ENCODE assay signal across 28 cellular contexts in the genomic region with DNA sequence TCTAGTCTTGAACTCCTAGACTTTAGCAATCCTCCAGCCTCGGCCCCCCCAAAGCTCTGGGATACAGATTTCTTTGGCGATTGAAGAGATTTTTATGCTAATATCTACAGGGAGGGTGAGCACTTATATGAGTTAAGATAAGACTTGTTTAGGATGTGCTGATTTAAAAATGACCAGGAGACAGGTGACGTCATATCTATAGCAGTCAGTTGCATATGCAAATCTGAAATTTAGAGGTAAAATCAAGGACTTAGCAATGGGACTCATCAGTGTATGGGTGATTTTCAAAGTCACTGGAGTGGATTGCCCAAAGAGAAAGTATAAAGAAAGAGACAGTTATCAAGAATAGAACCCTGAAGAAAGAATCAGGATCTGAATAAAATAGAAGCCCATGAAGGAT.
"Had no signal": no experiment of that assay in that cellular context is flagged by ENCODE, and none has a peak within 500 bp of the region (broad histone marks: within the 10 kb centered on the region; RNA-seq: fewer than 3 reads in every experiment).

No MANE protein-coding gene starts in this region.

- H3K9me3 Mint-ChIP-seq: stimulated activated memory B cell treated with anti-CD40 and anti-IgM and Interleukin-4, amounts not matched to agents 10 μg/mL and 1 μg/mL and 100 μg/mL, for 72 hours; stimulated activated naive B cell treated with anti-CD40 and anti-IgM and Interleukin-4, amounts not matched to agents 10 μg/mL and 1 μg/mL and 100 μg/mL, for 72 hours; stimulated activated naive CD8-positive, alpha-beta T cell treated with anti-CD3 and anti-CD28 coated beads, Interleukin-15, amount 100 ng/mL, for 72 hours; stimulated activated naive CD8-positive, alpha-beta T cell treated with anti-CD3 and anti-CD28 coated beads, Interleukin-15, Interleukin-2, amounts not matched to agents 100 ng/mL and 50 ng/mL, for 24 hours had no signal

- DNase-seq: stimulated activated CD4-positive, alpha-beta T cell treated with anti-CD3 and anti-CD28 coated beads, Interleukin-2, amount 100 ng/mL, for 48 hours; stimulated activated CD4-positive, alpha-beta T cell treated with anti-CD3 and anti-CD28 coated beads, Interleukin-4, amount 100 ng/mL, for 1 hour; stimulated activated CD4-positive, alpha-beta T cell treated with anti-CD3 and anti-CD28 coated beads, Interleukin-4, amount 100 ng/mL, for 24 hours; stimulated activated CD4-positive, alpha-beta T cell treated with anti-CD3 and anti-CD28 coated beads, Interleukin-4, amount 100 ng/mL, for 4 hours; stimulated activated CD8-positive, alpha-beta memory T cell treated with anti-CD3 and anti-CD28 coated beads, Interleukin-4, amount 100 ng/mL, for 48 hours; stimulated activated naive B cell treated with anti-CD40 and anti-IgM and Interleukin-4, amounts not matched to agents 10 μg/mL and 1 μg/mL and 100 μg/mL, for 72 hours; stimulated activated naive CD4-positive, alpha-beta T cell; stimulated activated naive CD4-positive, alpha-beta T cell treated with Interleukin-2 at 50 U/mL for 16 hours; stimulated activated naive CD8-positive, alpha-beta T cell treated with anti-CD3 and anti-CD28 coated beads, Interleukin-15, amount 100 ng/mL, for 72 hours; stimulated activated naive CD8-positive, alpha-beta T cell treated with anti-CD3 and anti-CD28 coated beads, Interleukin-15, Interleukin-2, amounts not matched to agents 100 U/mL and 50 U/mL, for 24 hours; stomach; substantia nigra; testis; thyroid gland; tibial artery; transverse colon; trophoblast cell; upper lobe of left lung; upper lobe of right lung; uterus had no signal

- ATAC-seq: stimulated activated effector memory CD8-positive, alpha-beta T cell treated with anti-CD3 and anti-CD28 coated beads, Interleukin-12 subunit alpha, Interleukin-12 subunit beta, amount 100 ng/mL, for 72 hours; stimulated activated memory B cell treated with anti-CD40 and anti-IgM and Interleukin-4, amounts not matched to agents 10 μg/mL and 1 μg/mL and 100 μg/mL, for 72 hours; stimulated activated naive B cell treated with anti-CD40 and anti-IgM and Interleukin-4, amounts not matched to agents 10 μg/mL and 1 μg/mL and 100 μg/mL, for 72 hours; stimulated activated naive CD8-positive, alpha-beta T cell treated with anti-CD3 and anti-CD28 coated beads, Interleukin-15, amount 100 ng/mL, for 72 hours; stimulated activated naive CD8-positive, alpha-beta T cell treated with anti-CD3 and anti-CD28 coated beads, Interleukin-15, Interleukin-2, amounts not matched to agents 100 U/mL and 50 U/mL, for 24 hours; upper lobe of right lung had no signal

- H3K4me3 ChIP-seq: stomach, suprapubic skin, testis, thoracic aorta, thyroid gland, tibial artery, tibial nerve, transverse colon, upper lobe of left lung, upper lobe of right lung, uterus, vagina had no signal

- H3K36me3 ChIP-seq: stomach, suprapubic skin, thoracic aorta, thyroid gland, tibial artery, tibial nerve, transverse colon, upper lobe of left lung, upper lobe of right lung, uterus, vagina had no signal

- H3K4me1 ChIP-seq: stomach, suprapubic skin, testis, thyroid gland, tibial artery, tibial nerve, transverse colon, upper lobe of left lung, upper lobe of right lung, uterus, vagina had no signal

- H3K4me3 Mint-ChIP-seq: stimulated activated effector memory CD8-positive, alpha-beta T cell treated with anti-CD3 and anti-CD28 coated beads, Interleukin-12 subunit alpha, Interleukin-12 subunit beta, amount 100 ng/mL, for 72 hours; stimulated activated memory B cell treated with anti-CD40 and anti-IgM and Interleukin-4, amounts not matched to agents 10 μg/mL and 1 μg/mL and 100 μg/mL, for 72 hours; stimulated activated naive B cell treated with anti-CD40 and anti-IgM and Interleukin-4, amounts not matched to agents 10 μg/mL and 1 μg/mL and 100 μg/mL, for 72 hours; stimulated activated naive CD8-positive, alpha-beta T cell treated with anti-CD3 and anti-CD28 coated beads, Interleukin-15, amount 100 ng/mL, for 72 hours; stimulated activated naive CD8-positive, alpha-beta T cell treated with anti-CD3 and anti-CD28 coated beads, Interleukin-15, Interleukin-2, amounts not matched to agents 100 ng/mL and 50 ng/mL, for 24 hours had no signal

- H3K27me3 Mint-ChIP-seq: stimulated activated memory B cell treated with anti-CD40 and anti-IgM and Interleukin-4, amounts not matched to agents 10 μg/mL and 1 μg/mL and 100 μg/mL, for 72 hours; stimulated activated naive B cell treated with anti-CD40 and anti-IgM and Interleukin-4, amounts not matched to agents 10 μg/mL and 1 μg/mL and 100 μg/mL, for 72 hours; stimulated activated naive CD8-positive, alpha-beta T cell treated with anti-CD3 and anti-CD28 coated beads, Interleukin-15, amount 100 ng/mL, for 72 hours; stimulated activated naive CD8-positive, alpha-beta T cell treated with anti-CD3 and anti-CD28 coated beads, Interleukin-15, Interleukin-2, amounts not matched to agents 100 ng/mL and 50 ng/mL, for 24 hours had no signal

- H3K9me3 ChIP-seq: stomach, suprapubic skin, testis, thoracic aorta, thyroid gland, tibial artery, tibial nerve, transverse colon, upper lobe of left lung, upper lobe of right lung, uterus, vagina had no signal

- H3K27me3 ChIP-seq: stomach, suprapubic skin, testis, thyroid gland, tibial artery, tibial nerve, transverse colon, upper lobe of left lung, upper lobe of right lung, uterus, vagina had no signal

- H3K4me1 Mint-ChIP-seq: stimulated activated effector memory CD8-positive, alpha-beta T cell treated with anti-CD3 and anti-CD28 coated beads, Interleukin-12 subunit alpha, Interleukin-12 subunit beta, amount 100 ng/mL, for 72 hours; stimulated activated memory B cell treated with anti-CD40 and anti-IgM and Interleukin-4, amounts not matched to agents 10 μg/mL and 1 μg/mL and 100 μg/mL, for 72 hours; stimulated activated naive B cell treated with anti-CD40 and anti-IgM and Interleukin-4, amounts not matched to agents 10 μg/mL and 1 μg/mL and 100 μg/mL, for 72 hours; stimulated activated naive CD8-positive, alpha-beta T cell treated with anti-CD3 and anti-CD28 coated beads, Interleukin-15, amount 100 ng/mL, for 72 hours had no signal

- H3K27ac ChIP-seq: stomach, suprapubic skin, testis, thoracic aorta, thyroid gland, tibial artery, tibial nerve, transverse colon, upper lobe of left lung, upper lobe of right lung, uterus, vagina had no signal

- FAIRE-seq: urothelium cell line had no signal

- H3K27ac Mint-ChIP-seq: stimulated activated effector memory CD8-positive, alpha-beta T cell treated with anti-CD3 and anti-CD28 coated beads, Interleukin-12 subunit alpha, Interleukin-12 subunit beta, amount 100 ng/mL, for 72 hours; stimulated activated memory B cell treated with anti-CD40 and anti-IgM and Interleukin-4, amounts not matched to agents 10 μg/mL and 1 μg/mL and 100 μg/mL, for 72 hours; stimulated activated naive B cell treated with anti-CD40 and anti-IgM and Interleukin-4, amounts not matched to agents 10 μg/mL and 1 μg/mL and 100 μg/mL, for 72 hours; stimulated activated naive CD8-positive, alpha-beta T cell treated with anti-CD3 and anti-CD28 coated beads, Interleukin-15, amount 100 ng/mL, for 72 hours; stimulated activated naive CD8-positive, alpha-beta T cell treated with anti-CD3 and anti-CD28 coated beads, Interleukin-15, Interleukin-2, amounts not matched to agents 100 ng/mL and 50 ng/mL, for 24 hours had no signal

- H3K36me3 Mint-ChIP-seq: stimulated activated effector memory CD8-positive, alpha-beta T cell treated with anti-CD3 and anti-CD28 coated beads, Interleukin-12 subunit alpha, Interleukin-12 subunit beta, amount 100 ng/mL, for 72 hours; stimulated activated memory B cell treated with anti-CD40 and anti-IgM and Interleukin-4, amounts not matched to agents 10 μg/mL and 1 μg/mL and 100 μg/mL, for 72 hours; stimulated activated naive B cell treated with anti-CD40 and anti-IgM and Interleukin-4, amounts not matched to agents 10 μg/mL and 1 μg/mL and 100 μg/mL, for 72 hours had no signal
